Comparison of ENCODE assay signal across 1 cellular context in the genomic region with DNA sequence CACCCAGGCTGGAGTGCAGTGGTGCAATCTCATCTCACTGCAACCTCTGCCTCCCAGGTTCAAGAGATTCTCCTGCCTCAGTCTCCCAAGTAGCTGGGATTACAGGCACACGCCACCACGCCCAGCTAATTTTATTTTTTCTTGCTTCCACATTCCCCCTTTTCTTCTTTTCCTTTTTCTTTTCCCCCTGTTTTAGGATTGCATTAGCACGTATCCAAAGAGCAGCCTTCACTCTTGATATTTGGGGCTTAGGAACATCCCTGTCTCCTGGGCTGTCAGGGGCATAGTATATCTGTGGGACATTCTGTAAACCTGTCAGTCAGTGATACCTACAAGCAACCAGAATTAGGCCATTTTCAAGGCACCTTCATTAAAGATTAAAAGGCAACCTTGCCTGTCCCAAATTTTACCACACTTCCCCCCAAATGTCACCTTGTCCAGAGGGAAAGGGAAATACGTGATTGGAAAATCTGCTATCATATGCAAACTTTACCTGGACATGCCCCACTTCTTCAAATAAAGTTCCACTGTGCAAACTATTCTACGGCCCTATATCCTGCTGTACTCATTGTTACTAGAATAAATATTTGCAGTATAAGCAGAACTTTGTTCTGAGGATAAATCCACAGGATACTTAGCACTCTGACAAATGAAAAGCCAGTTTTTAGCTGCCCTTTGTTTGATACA.
TF ChIP-seq lines count a peak whose summit lies in the region.

No MANE protein-coding gene starts in this region.

TF ChIP-seq in HepG2, 621 proteins besides CTCF, POLR2A, EP300 and RAD21 (continued from another document):
- TF ChIP-seq, protein P1, sequence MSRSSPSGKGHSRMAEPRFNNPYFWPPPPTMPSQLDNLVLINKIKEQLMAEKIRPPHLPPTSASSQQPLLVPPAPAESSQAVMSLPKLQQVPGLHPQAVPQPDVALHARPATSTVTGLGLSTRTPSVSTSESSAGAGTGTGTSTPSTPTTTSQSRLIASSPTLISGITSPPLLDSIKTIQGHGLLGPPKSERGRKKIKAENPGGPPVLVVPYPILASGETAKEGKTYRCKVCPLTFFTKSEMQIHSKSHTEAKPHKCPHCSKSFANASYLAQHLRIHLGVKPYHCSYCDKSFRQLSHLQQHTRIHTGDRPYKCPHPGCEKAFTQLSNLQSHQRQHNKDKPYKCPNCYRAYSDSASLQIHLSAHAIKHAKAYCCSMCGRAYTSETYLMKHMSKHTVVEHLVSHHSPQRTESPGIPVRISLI (CRISPR knock-in tag; IDR thresholded peaks at IDR 0.05; ENCODE audit: borderline replicate concordance): peak; percentile 69
- TF ChIP-seq ZNF282 (IDR thresholded peaks at IDR 0.05; ENCODE audit: partially characterized antibody) (no peak), PCBP1 (IDR thresholded peaks at IDR 0.05; ENCODE audit: borderline replicate concordance, low read depth, low read length) (no peak), GTF3A (CRISPR knock-in tag; conservative IDR thresholded peaks at IDR 0.05) (no peak), ZNF260 (CRISPR knock-in tag; IDR thresholded peaks at IDR 0.05; ENCODE audit: borderline replicate concordance, low read depth) (no peak), ATF6 (CRISPR knock-in tag; conservative IDR thresholded peaks at IDR 0.05) (peak; percentile 50; the same call in 1 of the 2 replicates), RAD51 (IDR thresholded peaks at IDR 0.05; ENCODE audit: borderline replicate concordance) (no peak), PHF21A (CRISPR knock-in tag; IDR thresholded peaks at IDR 0.05) (peak; percentile 75), NFYB (CRISPR knock-in tag; IDR thresholded peaks at IDR 0.05) (no peak)
